8 cellular contexts compared by ENCODE assay signal in genomic region chr7:123537026-123537642, GRCh38. TPM values are rescaled to one million over a fixed set of nuclear protein-coding genes. Genes with fewer than 3 reads are reported as not detected.
DNase-seq lines count a peak whose midpoint lies in the region; ATAC-seq, FAIRE-seq and TF ChIP-seq lines count a peak whose summit lies in the region.

No MANE protein-coding gene starts in this region.

- peak; percentile 29 for DNase-seq in COR-L47 (lab: John Stamatoyannopoulos, UW)
- DNase-seq in LHCN-M2 (ENCODE audit: low read depth) = peak; percentile 58
- DNase-seq in GM12878 (ENCODE audit: low read depth, low spot score) = no peak
- DNase-seq in midbrain (lab: John Stamatoyannopoulos, UW) = peak; percentile 26
- no peak for DNase-seq in GM19238 (ENCODE audit: insufficient read length, low spot score)
- DNase-seq in DMS153 (lab: John Stamatoyannopoulos, UW) = no peak

- TF ChIP-seq POLR2A in GM12878 (IDR thresholded peaks at IDR 0.05; ENCODE audit: low read depth, low read length) = no peak

- H3K79me2 ChIP-seq in GM12878 (ENCODE audit: control insufficient read depth, insufficient read depth, low read length) = no peaks in the 10 kb centered on the region

- ATAC-seq in GM12878 (no peak), HG03439 (IDR thresholded peaks at IDR 0.05; ENCODE audit: unreplicated experiment) (no peak), HG03097 (IDR thresholded peaks at IDR 0.05; ENCODE audit: low FRiP score, unreplicated experiment) (no peak)

- intact Hi-C loops in GM12878 (cut with micrococcal nuclease; ENCODE audit: unreplicated experiment) = loop anchor here (1.0 to 5.0 kb wide), 2 partner anchors 43 to 210 kb away; partner anchors contain the start of gene WASL

- BruUV-seq in GM12878 (replicated peaks; lab: Mats Ljungman, UMichigan) = no TSS peak

- H4K20me1 ChIP-seq in GM12878 (ENCODE audit: control insufficient read depth, insufficient read depth) = no peaks in the 10 kb centered on the region

- TF ChIP-seq EP300 in GM12878 (IDR thresholded peaks at IDR 0.05; ENCODE audit: borderline replicate concordance in 1 of 2, control insufficient read depth in 1 of 2, low read depth in 2 of 2, low read length in 2 of 2) = no peak

- no peak overlapping the region for H3K4me2 ChIP-seq in GM12878 (ENCODE audit: control insufficient read depth, insufficient read depth)

- no peak overlapping the region for H3K27ac ChIP-seq in GM12878 (ENCODE audit: control insufficient read depth, insufficient read depth)

- WGBS in GM12878 (ENCODE audit: insufficient coverage, insufficient replicate concordance, low lambda C conversion rate, missing lambda C conversion rate) = 18% methylated on average over 3 of the region's 3 CpGs

- H3K4me3 ChIP-seq in GM12878 = no peak overlapping the region

- H3K36me3 ChIP-seq in GM12878 (ENCODE audit: control insufficient read depth in 2 of 2, insufficient read depth in 2 of 2, low read length in 1 of 2) = no peaks in the 10 kb centered on the region; a peak in 1 of 4 replicates

- CTCF ChIA-PET in GM12878 (lab: Yijun Ruan, JAX) = interaction anchor here (0.7 to 4.0 kb wide), 6 partner anchors 9 to 50 kb away, joined by 3 to 44 read pairs (median 3); partner anchors contain the start of gene NDUFA5

- RAD21 ChIA-PET in GM12878 (lab: Charles Lee; ENCODE audit: unreplicated experiment) = interaction anchor here (1.0 kb wide), 1 partner anchor 43 kb away, joined by 4 read pairs; no protein-coding TSS in a partner anchor

- in situ Hi-C loops in GM12878 (cut with MboI) = no loop called here

- H3K9me3 ChIP-seq in GM12878 (replicated peaks; ENCODE audit: control insufficient read depth, insufficient read depth, low read length) = no peaks in the 10 kb centered on the region

- 0 out of 2 replicates have a peak, but pooled peaks have one; percentile 18 for TF ChIP-seq RAD21 in GM12878 (IDR thresholded peaks at IDR 0.05; ENCODE audit: insufficient read depth, low read depth, low read length)

- H3K9ac ChIP-seq in GM12878 (ENCODE audit: control insufficient read depth, insufficient read depth, low read length) = no peak overlapping the region

- H3K4me1 ChIP-seq in GM12878 (ENCODE audit: control insufficient read depth, insufficient read depth, low read length) = no peaks in the 10 kb centered on the region

- POLR2A ChIA-PET in GM12878 (lab: Charles Lee) = no interaction called here

- TF ChIP-seq CTCF in GM12878 (IDR thresholded peaks at IDR 0.05 in 2 of 3, conservative IDR thresholded peaks at IDR 0.05 in 1 of 3; ENCODE audit: control insufficient read depth in 2 of 3, extremely low read depth in 1 of 3, insufficient read depth in 1 of 3, low read depth in 3 of 3, low read length in 3 of 3) = peak in 2 of 3 experiments; percentile 31 to 34; a peak in 3 of 6 replicates

- no peak overlapping the region for H2AFZ ChIP-seq in GM12878 (ENCODE audit: control insufficient read depth, low read depth, low read length)

- SMC1A ChIA-PET in GM12878 (lab: Charles Lee; ENCODE audit: uncharacterized antibody, unreplicated experiment) = interaction anchor here (0.9 to 1.0 kb wide), 2 partner anchors 20 to 43 kb away, joined by 3 read pairs; partner anchors contain the start of gene NDUFA5

- no peak for FAIRE-seq in GM12878 (lab: Jason Lieb, UNC)

- peaks cover 0 to 3% of the 10 kb centered on the region in 2 experiments; a peak in 1 of 4 replicates for H3K27me3 ChIP-seq in GM12878 (replicated peaks in 1 of 2; ENCODE audit: control insufficient read depth in 2 of 2, insufficient read depth in 2 of 2, low read length in 1 of 2)

TF ChIP-seq in GM12878, 131 proteins besides CTCF, POLR2A, EP300 and RAD21:
- TF ChIP-seq PML (IDR thresholded peaks at IDR 0.05; ENCODE audit: low read length) (no peak), SMC3 (IDR thresholded peaks at IDR 0.05; ENCODE audit: borderline replicate concordance, low read length) (peak; percentile 16; the same call in 1 of the 2 replicates)
TF ChIP-seq in GM12878: peak in this region for 1.

RNA-seq across cellular contexts. Expression of gene IQUB, which starts 2.7 kb away (rescaled TPM):
- total RNA-seq in LHCN-M2 (2014; rRNA removed) (0.26 and 0.29 TPM in 2 replicates), GM12878 (2014; rRNA removed) (0.05 TPM in 1 of 2 replicates, not detected in the other), GM12878 (2014; rRNA removed; fragmentation: Illumina TruSeq; extraction: Trizol) (0.04 TPM in 1 of 2 replicates, not detected in the other), GM12878 (2021) (not detected in 2 replicates)
- 0.15 TPM for polyA plus RNA-seq in LHCN-M2 (2012)
- 0.29 and 0.49 TPM in 2 replicates for total RNA-seq in GM12878 (2013; cell fraction: nucleolus; rRNA removed)
- not detected for polyA plus RNA-seq in GM12878 (2011; ENCODE audit: low read depth)
- polyA plus RNA-seq in GM12878 (2011; rRNA removed) (0.03 and 0.08 TPM in 2 replicates), GM12878 (2014; fragmentation: Illumina TruSeq; extraction: Trizol) (not detected in 2 replicates), GM12878 (2014; fragmentation: Nextera tagmentation; extraction: Ambion mirVana) (not detected), GM12878 (2014; rRNA removed) (not detected in 2 replicates), GM12878 (2016; fragmentation: Nextera tagmentation; extraction: Ambion mirVana) (not detected)
- 0.03 TPM in 1 of 2 replicates, not detected in the other for polyA plus RNA-seq in GM12878 (2011; cell fraction: cytosol; rRNA removed)
- 0.07 and 0.23 TPM in 2 replicates for polyA plus RNA-seq in GM12878 (2011; cell fraction: nucleus; rRNA removed)
- polyA plus RNA-seq in GM12878 (2012) = 0.04 TPM in 1 of 2 replicates, not detected in the other
- not detected in 2 replicates for polyA minus RNA-seq in GM12878 (2011; rRNA and poly(A)+ RNA removed)
- polyA minus RNA-seq in GM12878 (2011; cell fraction: cytosol; rRNA and poly(A)+ RNA removed) = not detected in 2 replicates
- polyA minus RNA-seq in GM12878 (2011; cell fraction: nucleus; rRNA and poly(A)+ RNA removed) = 0.12 and 0.38 TPM in 2 replicates

RNA-seq across cellular contexts. Expression of gene NDUFA5, which starts 20.5 kb away (rescaled TPM):
- total RNA-seq in LHCN-M2 (2014; rRNA removed) (79.1 and 79.6 TPM in 2 replicates), GM12878 (2014; rRNA removed) (51.7 and 65.3 TPM in 2 replicates), GM12878 (2014; rRNA removed; fragmentation: Illumina TruSeq; extraction: Trizol) (96.3 and 101 TPM in 2 replicates), GM12878 (2021) (58.4 and 61.4 TPM in 2 replicates)
- polyA plus RNA-seq in LHCN-M2 (2012) = 35.6 TPM
- total RNA-seq in GM12878 (2013; cell fraction: nucleolus; rRNA removed) = 45.8 and 47.9 TPM in 2 replicates
- polyA plus RNA-seq in GM12878 (2011; ENCODE audit: low read depth) = 17.5 TPM
- polyA plus RNA-seq in GM12878 (2011; rRNA removed) (70.7 and 152 TPM in 2 replicates), GM12878 (2014; fragmentation: Illumina TruSeq; extraction: Trizol) (77.4 and 97.3 TPM in 2 replicates), GM12878 (2014; fragmentation: Nextera tagmentation; extraction: Ambion mirVana) (100 to 1,000 TPM; 183 to 209 TPM), GM12878 (2014; rRNA removed) (48.6 and 51.0 TPM in 2 replicates), GM12878 (2016; fragmentation: Nextera tagmentation; extraction: Ambion mirVana) (100 to 1,000 TPM; 163 to 175 TPM)
- polyA plus RNA-seq in GM12878 (2011; cell fraction: cytosol; rRNA removed) = 6.7 and 8.0 TPM in 2 replicates
- polyA plus RNA-seq in GM12878 (2011; cell fraction: nucleus; rRNA removed) = 16.7 and 22.4 TPM in 2 replicates
- polyA plus RNA-seq in GM12878 (2012) = 43.2 and 44.3 TPM in 2 replicates
- 10.7 and 11.3 TPM in 2 replicates for polyA minus RNA-seq in GM12878 (2011; rRNA and poly(A)+ RNA removed)
- polyA minus RNA-seq in GM12878 (2011; cell fraction: cytosol; rRNA and poly(A)+ RNA removed) = 9.8 and 16.6 TPM in 2 replicates
- polyA minus RNA-seq in GM12878 (2011; cell fraction: nucleus; rRNA and poly(A)+ RNA removed) = 30.6 and 39.8 TPM in 2 replicates

Comparison
In these comparisons a context has a peak if more than half of its experiments do, and no peak if none do; other contexts are left out.
1. DNase-seq: peak in COR-L47 (single experiment), LHCN-M2 (single experiment) and midbrain (single experiment); none in GM12878 (single experiment), GM19238 (single experiment) and DMS153 (single experiment).